ENCODE assay signal across 23 cellular contexts in genomic region chr13:110620596-110620995, GRCh38. TPM values are rescaled to one million over a fixed set of nuclear protein-coding genes. Genes with fewer than 3 reads are reported as not detected.
DNase-seq lines count a peak whose midpoint lies in the region; ATAC-seq, FAIRE-seq and TF ChIP-seq lines count a peak whose summit lies in the region.
"Had no signal": no experiment of that assay in that cellular context is flagged by ENCODE, and none has a peak within 500 bp of the region (broad histone marks: within the 10 kb centered on the region; RNA-seq: fewer than 3 reads in every experiment).

No MANE protein-coding gene starts in this region.

- H3K4me3 ChIP-seq in right lobe of liver (no peak overlapping the region), small intestine (ENCODE audit: low read depth in 1 of 2, low read length in 2 of 2) (no peak overlapping the region), left lung (no peak overlapping the region), gastrocnemius medialis (no peak overlapping the region)

- in situ Hi-C loops in gastrocnemius medialis (cut with MboI; ENCODE audit: low sequenced_read_pairs in 4 of 4) = loop anchor here in 1 of 4 donors (10.0 kb wide), 1 partner anchor 84 kb away; the partner anchor contains the start of gene CARS2

- H3K27me3 ChIP-seq in right lobe of liver (no peaks in the 10 kb centered on the region), small intestine (ENCODE audit: control insufficient read depth in 2 of 2, insufficient read depth in 2 of 2, low read length in 2 of 2) (no peaks in the 10 kb centered on the region), left lung (no peaks in the 10 kb centered on the region), gastrocnemius medialis (no peaks in the 10 kb centered on the region)
- H3K27me3 ChIP-seq: BE2C had no signal

- no peaks in the 10 kb centered on the region for H3K9me3 Mint-ChIP-seq in activated naive CD8-positive, alpha-beta T cell (ENCODE audit: low read depth)
- no peaks in the 10 kb centered on the region for H3K9me3 Mint-ChIP-seq in activated naive CD8-positive, alpha-beta T cell treated with anti-CD3 and anti-CD28 coated beads, Interleukin-2, amount 50 U/mL, for 24 hours
- H3K9me3 Mint-ChIP-seq: CD4-positive, CD25-positive, alpha-beta regulatory T cell; CD8-positive, alpha-beta memory T cell; HFFc6 had no signal

- peaks cover 0 to 34% (median 6%) of the 10 kb centered on the region in 4 donors for H3K36me3 ChIP-seq in right lobe of liver
- peaks cover 3 to 6% of the 10 kb centered on the region in 2 donors for H3K36me3 ChIP-seq in small intestine (ENCODE audit: control insufficient read depth in 2 of 2, insufficient read depth in 2 of 2, low read length in 2 of 2)
- peaks cover 0 to 32% of the 10 kb centered on the region in 2 donors for H3K36me3 ChIP-seq in left lung
- H3K36me3 ChIP-seq in gastrocnemius medialis = peaks cover 0 to 17% of the 10 kb centered on the region in 2 donors

- no peak for DNase-seq in activated naive CD8-positive, alpha-beta T cell treated with anti-CD3 and anti-CD28 coated beads, Interleukin-2, amount 50 U/mL, for 24 hours
- DNase-seq in foreskin melanocyte (peak; percentile 53), right lobe of liver (no peak), small intestine (peak; percentile 17), left lung (no peak), gastrocnemius medialis (no peak)
- no peak for DNase-seq in activated CD4-positive, alpha-beta T cell treated with anti-CD3 and anti-CD28 coated beads, Interleukin-2, amount 50 U/mL, for 48 hours
- DNase-seq: ACHN; BE2C; C1 segment of cervical spinal cord; Caco-2; CD4-positive, CD25-positive, alpha-beta regulatory T cell; CD8-positive, alpha-beta memory T cell; GOT3; H7; HFFc6 had no signal

- peak overlapping the region; percentile 1 for H3K27ac Mint-ChIP-seq in activated naive CD8-positive, alpha-beta T cell
- no peak overlapping the region for H3K27ac Mint-ChIP-seq in activated naive CD8-positive, alpha-beta T cell treated with anti-CD3 and anti-CD28 coated beads, Interleukin-2, amount 50 U/mL, for 24 hours
- H3K27ac Mint-ChIP-seq: HFFc6 had no signal

- H3K27ac ChIP-seq in right lobe of liver = peak overlapping the region in 2 of 3 donors; percentile 0 to 50
- H3K27ac ChIP-seq in small intestine (ENCODE audit: low read depth in 1 of 2, low read length in 1 of 2) = no peak overlapping the region
- no peak overlapping the region for H3K27ac ChIP-seq in left lung
- H3K27ac ChIP-seq in gastrocnemius medialis = no peak overlapping the region

- no peak for TF ChIP-seq POLR2A in right lobe of liver (IDR thresholded peaks at IDR 0.05)
- no peak for TF ChIP-seq POLR2A in gastrocnemius medialis (IDR thresholded peaks at IDR 0.05)

- no peak overlapping the region for H3K4me3 Mint-ChIP-seq in activated naive CD8-positive, alpha-beta T cell
- no peak overlapping the region for H3K4me3 Mint-ChIP-seq in activated naive CD8-positive, alpha-beta T cell treated with anti-CD3 and anti-CD28 coated beads, Interleukin-2, amount 50 U/mL, for 24 hours
- H3K4me3 Mint-ChIP-seq: HFFc6 had no signal

- H3K4me1 ChIP-seq in right lobe of liver (peaks cover 0 to 40% (median 15%) of the 10 kb centered on the region in 4 donors), small intestine (ENCODE audit: control insufficient read depth in 2 of 2, insufficient read depth in 1 of 2, low read depth in 1 of 2, low read length in 1 of 2) (peaks cover 4 to 8% of the 10 kb centered on the region in 2 donors), left lung (peaks cover 17 to 30% of the 10 kb centered on the region in 2 donors), gastrocnemius medialis (peaks cover 22 to 28% of the 10 kb centered on the region in 2 donors)

- no peaks in the 10 kb centered on the region for H3K9me3 ChIP-seq in right lobe of liver
- H3K9me3 ChIP-seq in small intestine (ENCODE audit: control insufficient read depth, low read depth) = no peaks in the 10 kb centered on the region
- H3K9me3 ChIP-seq in left lung = no peaks in the 10 kb centered on the region
- H3K9me3 ChIP-seq in gastrocnemius medialis = no peaks in the 10 kb centered on the region
- H3K9me3 ChIP-seq: BE2C, Caco-2 had no signal

- H3K27me3 Mint-ChIP-seq in activated naive CD8-positive, alpha-beta T cell = no peaks in the 10 kb centered on the region
- no peaks in the 10 kb centered on the region for H3K27me3 Mint-ChIP-seq in activated naive CD8-positive, alpha-beta T cell treated with anti-CD3 and anti-CD28 coated beads, Interleukin-2, amount 50 U/mL, for 24 hours
- H3K27me3 Mint-ChIP-seq: CD8-positive, alpha-beta memory T cell had no signal

- FAIRE-seq in small intestine (lab: Jason Lieb, UNC) = no peak
- FAIRE-seq: A204.1, D721Med, G401.6, GM12891, GM19239 had no signal

- 35% methylated on average over 2 of the region's 2 CpGs for WGBS in right lobe of liver (ENCODE audit: insufficient coverage, low coverage, low lambda C conversion rate, missing lambda C conversion rate)
- 43 to 50% (median 48%) methylated on average over 2 of the region's 2 CpGs for WGBS in small intestine, 3 donors

- intact Hi-C loops in right lobe of liver (cut with DNase I) (no loop called here), left lung (cut with DNase I) (no loop called here), gastrocnemius medialis (cut with DNase I; ENCODE audit: low total_unique reads) (no loop called here)

- no peaks in the 10 kb centered on the region for H3K36me3 Mint-ChIP-seq in activated naive CD8-positive, alpha-beta T cell
- peaks cover 5% of the 10 kb centered on the region for H3K36me3 Mint-ChIP-seq in activated naive CD8-positive, alpha-beta T cell treated with anti-CD3 and anti-CD28 coated beads, Interleukin-2, amount 50 U/mL, for 24 hours (ENCODE audit: low read depth)

- peaks cover 42% of the 10 kb centered on the region for H3K4me1 Mint-ChIP-seq in activated naive CD8-positive, alpha-beta T cell (ENCODE audit: low read depth)
- H3K4me1 Mint-ChIP-seq in activated naive CD8-positive, alpha-beta T cell treated with anti-CD3 and anti-CD28 coated beads, Interleukin-2, amount 50 U/mL, for 24 hours = peaks cover 38% of the 10 kb centered on the region

- TF ChIP-seq CTCF in right lobe of liver (IDR thresholded peaks at IDR 0.05) (no peak), left lung (IDR thresholded peaks at IDR 0.05) (no peak), gastrocnemius medialis (IDR thresholded peaks at IDR 0.05 in 4 of 5, conservative IDR thresholded peaks at IDR 0.05 in 1 of 5) (no peak)

- no peak for ATAC-seq in activated naive CD8-positive, alpha-beta T cell treated with anti-CD3 and anti-CD28 coated beads, Interleukin-2, amount 50 U/mL, for 24 hours
- ATAC-seq in right lobe of liver (no peak), left lung (no peak), gastrocnemius medialis (no peak)
- ATAC-seq: HCT116 had no signal

RNA-seq across cellular contexts. Expression of gene NAXD, which starts 5.3 kb away (rescaled TPM):
- total RNA-seq in right lobe of liver (10 to 100 TPM; 24.2 to 41.9 (median 29.9) TPM), left lung (10 to 100 TPM; 25.3 to 35.5 TPM), gastrocnemius medialis (10 to 100 TPM; 17.9 to 24.7 (median 21.5) TPM)
- 10 to 100 TPM; 30.1 to 59.3 (median 37.0) TPM for polyA plus RNA-seq in small intestine

RNA-seq across cellular contexts. Expression of gene RAB20, which starts 59.1 kb away (rescaled TPM):
- total RNA-seq in right lobe of liver (10 to 100 TPM; 12.5 to 47.2 (median 36.3) TPM), left lung (10 to 100 TPM; 36.2 to 42.4 TPM), gastrocnemius medialis (1 to 10 TPM in 2 of 4 donors, under 1 TPM in 2; 0.31 to 9.1 (median 2.0) TPM)
- 10 to 100 TPM; 39.1 to 63.0 (median 56.4) TPM for polyA plus RNA-seq in small intestine
- total RNA-seq: CD4-positive, CD25-positive, alpha-beta regulatory T cell had no signal

Comparison
In these comparisons a context has a peak if more than half of its experiments do, and no peak if none do; other contexts are left out.
1. DNase-seq: peak in foreskin melanocyte (single experiment) and small intestine (single experiment); none in activated naive CD8-positive, alpha-beta T cell treated with anti-CD3 and anti-CD28 coated beads, Interleukin-2, amount 50 U/mL, for 24 hours (single experiment), right lobe of liver (0 of 3), left lung (0 of 2), gastrocnemius medialis (0 of 2) and activated CD4-positive, alpha-beta T cell treated with anti-CD3 and anti-CD28 coated beads, Interleukin-2, amount 50 U/mL, for 48 hours (0 of 2).
2. H3K27ac ChIP-seq: peak in right lobe of liver (2 of 3); none in small intestine (0 of 2), left lung (0 of 2) and gastrocnemius medialis (0 of 4).